Comparison of ENCODE assay signal across 1 cellular context in genomic region chr9:137012694-137013570, GRCh38.
TF ChIP-seq lines count a peak whose summit lies in the region.

No MANE protein-coding gene starts in this region.

TF ChIP-seq in K562, 482 proteins besides CTCF, POLR2A, EP300 and RAD21 (continued from another document):
- TF ChIP-seq ZNF592 (IDR thresholded peaks at IDR 0.05): no peak
- TF ChIP-seq CBX5 (IDR thresholded peaks at IDR 0.05; ENCODE audit: borderline replicate concordance, low read depth): no peak
- no peak for TF ChIP-seq GTF2F1 (IDR thresholded peaks at IDR 0.05; ENCODE audit: low read depth, low read length)
